In genomic region chr5:110167384-110167783, GRCh38 we compare ENCODE assay signal across 33 cellular contexts.
"Had no signal": no experiment of that assay in that cellular context is flagged by ENCODE, and none has a peak within 500 bp of the region (broad histone marks: within the 10 kb centered on the region; RNA-seq: fewer than 3 reads in every experiment).

No MANE protein-coding gene starts in this region.

- H3K4me1 ChIP-seq: adrenal gland, ascending aorta, body of pancreas, breast epithelium had no signal

- ATAC-seq: activated naive CD4-positive, alpha-beta T cell treated with anti-CD3 and anti-CD28 coated beads, Interleukin-2, amount 50 U/mL, for 72 hours; activated naive CD8-positive, alpha-beta T cell treated with anti-CD3 and anti-CD28 coated beads, Interleukin-2, amount 50 U/mL, for 24 hours; activated T-cell treated with anti-CD3 and anti-CD28 coated beads, Interleukin-2, amount 50 U/mL, for 4 hours; activated T-cell treated with anti-CD3 and anti-CD28 coated beads, Interleukin-2, amount 50 U/mL, for 72 hours; activated T-helper 17 cell treated with anti-CD3 and anti-CD28 coated beads, Interleukin-2, amount 50 U/mL, for 72 hours; body of pancreas had no signal

- H3K4me3 ChIP-seq: adrenal gland, ascending aorta, body of pancreas, breast epithelium, cardiac muscle cell had no signal

- DNase-seq: activated effector memory CD4-positive, alpha-beta T cell treated with anti-CD3 and anti-CD28 coated beads, Interleukin-2, amount 50 U/mL, for 16 hours; activated effector memory CD4-positive, alpha-beta T cell treated with Interleukin-2 at 50 U/mL for 16 hours; activated gamma-delta T cell; activated gamma-delta T cell treated with Interleukin-2 at 50 U/mL for 16 hours; activated naive CD4-positive, alpha-beta T cell; activated naive CD4-positive, alpha-beta T cell treated with anti-CD3 and anti-CD28 coated beads for 36 hours; activated naive CD4-positive, alpha-beta T cell treated with anti-CD3 and anti-CD28 coated beads, Interleukin-2, amount 10 ng/mL, durations not matched to agents 7 days and 5 days; activated naive CD4-positive, alpha-beta T cell treated with anti-CD3 and anti-CD28 coated beads, Interleukin-2, amount 50 U/mL, for 16 hours; activated naive CD4-positive, alpha-beta T cell treated with Interleukin-2 at 50 U/mL for 16 hours; activated naive CD8-positive, alpha-beta T cell treated with anti-CD3 and anti-CD28 coated beads for 36 hours; activated naive CD8-positive, alpha-beta T cell treated with anti-CD3 and anti-CD28 coated beads, Interleukin-2, amount 10 ng/mL, durations not matched to agents 7 days and 5 days; activated naive CD8-positive, alpha-beta T cell treated with anti-CD3 and anti-CD28 coated beads, Interleukin-2, amount 50 U/mL, for 24 hours; activated T-cell treated with anti-CD3 and anti-CD28 coated beads, Interleukin-2, amount 50 U/mL, for 4 hours; activated T-cell treated with anti-CD3 and anti-CD28 coated beads, Interleukin-2, amount 50 U/mL, for 48 hours; activated T-cell treated with anti-CD3 and anti-CD28 coated beads, Interleukin-2, amount 50 U/mL, for 72 hours; adrenal gland; amniotic stem cell; amygdala; anterior cingulate cortex; aorta; body of pancreas; brain microvascular endothelial cell; caudate nucleus; central memory CD4-positive, alpha-beta T cell; cerebellar nuclear complex had no signal

- H3K36me3 ChIP-seq: adrenal gland, ascending aorta, brain microvascular endothelial cell, breast epithelium, cardiac muscle cell had no signal

- H3K9me3 ChIP-seq: adrenal gland had no signal

- FAIRE-seq: astrocyte, bronchial epithelial cell, colon had no signal

- H3K27ac ChIP-seq: adrenal gland, ascending aorta, body of pancreas, brain microvascular endothelial cell, breast epithelium, cardiac muscle cell had no signal

- H3K27me3 ChIP-seq: adrenal gland, ascending aorta, body of pancreas, brain microvascular endothelial cell, breast epithelium, cardiac muscle cell had no signal
